In genomic region chr7:100745184-100745583, GRCh38 we compare ENCODE assay signal across 9 cellular contexts. TPM values are rescaled to one million over a fixed set of nuclear protein-coding genes. Genes with fewer than 3 reads are reported as not detected.
DNase-seq lines count a peak whose midpoint lies in the region; ATAC-seq and TF ChIP-seq lines count a peak whose summit lies in the region.
"Had no signal": no experiment of that assay in that cellular context is flagged by ENCODE, and none has a peak within 500 bp of the region (broad histone marks: within the 10 kb centered on the region; RNA-seq: fewer than 3 reads in every experiment).

No MANE protein-coding gene starts in this region.

- TF ChIP-seq EP300 in upper lobe of left lung (IDR thresholded peaks at IDR 0.05) = no peak

- H3K4me3 ChIP-seq in BJ (ENCODE audit: low read depth, low read length) = peak overlapping the region; percentile 27
- peak overlapping the region in 1 of 3 donors; percentile 24 for H3K4me3 ChIP-seq in right lobe of liver
- peak overlapping the region in 3 of 4 donors; percentile 21 to 50 (median 38) for H3K4me3 ChIP-seq in upper lobe of left lung

- no peak for TF ChIP-seq POLR2A in right lobe of liver (IDR thresholded peaks at IDR 0.05)
- TF ChIP-seq POLR2A in upper lobe of left lung (IDR thresholded peaks at IDR 0.05) = no peak

- peak; percentile 19 to 74 (median 36) for ATAC-seq in right lobe of liver
- ATAC-seq in upper lobe of left lung (ENCODE audit: low FRiP score in 2 of 2) = peak; percentile 65 to 89
- no peak for ATAC-seq in GM21381 (IDR thresholded peaks at IDR 0.05; ENCODE audit: unreplicated experiment)

- H3K9me3 ChIP-seq in right lobe of liver = no peaks in the 10 kb centered on the region
- no peaks in the 10 kb centered on the region for H3K9me3 ChIP-seq in upper lobe of left lung

- H3K36me3 Mint-ChIP-seq in MCF 10A (ENCODE audit: insufficient read depth, unreplicated experiment) = no peaks in the 10 kb centered on the region

- H3K4me1 ChIP-seq in right lobe of liver (no peaks in the 10 kb centered on the region), upper lobe of left lung (no peaks in the 10 kb centered on the region)

- peak overlapping the region; percentile 58 for H3K4me3 Mint-ChIP-seq in MCF 10A (ENCODE audit: unreplicated experiment)

- H3K36me3 ChIP-seq in BJ (ENCODE audit: control insufficient read depth, insufficient read depth, low read length) (no peaks in the 10 kb centered on the region), right lobe of liver (no peaks in the 10 kb centered on the region), upper lobe of left lung (no peaks in the 10 kb centered on the region)

- no peaks in the 10 kb centered on the region for H3K4me1 Mint-ChIP-seq in MCF 10A (ENCODE audit: insufficient read depth, unreplicated experiment)

- CTCF ChIA-PET in BJ (lab: Yijun Ruan, JAX) = interaction anchor here (1.1 to 2.1 kb wide), 3 partner anchors 12 to 39 kb away, joined by 4 to 5 read pairs (median 5); partner anchors contain the start of genes POP7 and ZAN
- CTCF ChIA-PET in MCF 10A (lab: Yijun Ruan, JAX) = interaction anchor here (0.9 kb wide), 1 partner anchor 20 kb away, joined by 3 read pairs; no protein-coding TSS in a partner anchor

- H3K27ac Mint-ChIP-seq in MCF 10A (ENCODE audit: low read depth, unreplicated experiment) = no peak overlapping the region

- H3K27me3 Mint-ChIP-seq in MCF 10A (ENCODE audit: insufficient read depth, unreplicated experiment) = peaks cover 13% of the 10 kb centered on the region

- TF ChIP-seq CTCF in BJ (IDR thresholded peaks at IDR 0.05; ENCODE audit: insufficient read depth, low read depth, low read length) (no peak), MCF 10A (IDR thresholded peaks at IDR 0.05; ENCODE audit: unreplicated experiment) (no peak), right lobe of liver (IDR thresholded peaks at IDR 0.05) (no peak), upper lobe of left lung (IDR thresholded peaks at IDR 0.05) (no peak)

- no peaks in the 10 kb centered on the region for H3K9me3 Mint-ChIP-seq in MCF 10A (ENCODE audit: unreplicated experiment)

- POLR2A ChIA-PET in BJ (lab: Charles Lee) (no interaction called here), MCF 10A (lab: Yijun Ruan, JAX) (no interaction called here)

- WGBS in right lobe of liver (ENCODE audit: insufficient coverage, low coverage, low lambda C conversion rate, missing lambda C conversion rate) = 50% methylated on average over 27 of the region's 28 CpGs
- WGBS in upper lobe of left lung, 2 donors = 27 to 53% methylated on average over 27 of the region's 28 CpGs

- DNase-seq in BJ (ENCODE audit: low read depth) = no peak
- peak; percentile 96 for DNase-seq in NCI-H2227 (lab: John Stamatoyannopoulos, UW; ENCODE audit: unreplicated experiment)
- DNase-seq in MCF 10A (ENCODE audit: unreplicated experiment) = no peak
- peak in 1 of 3 donors; percentile 33 for DNase-seq in right lobe of liver
- peak in 1 of 2 donors; percentile 88 for DNase-seq in upper lobe of left lung
- DNase-seq in 8988T = no peak
- DNase-seq in NCI-H1417 treated with DMSO at 0.1 percent for 48 hours (lab: John Stamatoyannopoulos, UW) = no peak

- H3K27me3 ChIP-seq in BJ (ENCODE audit: control insufficient read depth, insufficient read depth, low read length) = peaks cover 4% of the 10 kb centered on the region; the same call in 1 of the 2 replicates
- no peaks in the 10 kb centered on the region for H3K27me3 ChIP-seq in right lobe of liver
- H3K27me3 ChIP-seq in upper lobe of left lung = no peaks in the 10 kb centered on the region

- intact Hi-C loops in MCF 10A (cut with micrococcal nuclease) (no loop called here), right lobe of liver (cut with DNase I) (no loop called here)

- no peak overlapping the region for H3K27ac ChIP-seq in right lobe of liver
- no peak overlapping the region for H3K27ac ChIP-seq in upper lobe of left lung

- BruUV-seq in MCF 10A (replicated peaks; lab: Mats Ljungman, UMichigan) = no TSS peak

RNA-seq across cellular contexts. Expression of gene ZAN, which starts 11.8 kb away (rescaled TPM):
- polyA plus RNA-seq in BJ (2011; rRNA removed) = not detected in 2 replicates
- not detected in 2 replicates for polyA minus RNA-seq in BJ (2011; rRNA and poly(A)+ RNA removed)
- not detected in 2 replicates for total RNA-seq in MCF 10A (2022)
- under 1 TPM in 2 of 6 experiments, not detected in 4; 0.02 to 0.31 TPM for total RNA-seq in right lobe of liver
- total RNA-seq in upper lobe of left lung = not detected
- total RNA-seq: aorta had no signal
- polyA plus RNA-seq: aorta had no signal

RNA-seq across cellular contexts. Expression of gene EPO, which starts 24.9 kb away (rescaled TPM):
- polyA plus RNA-seq in BJ (2011; rRNA removed) = not detected in 2 replicates
- polyA minus RNA-seq in BJ (2011; rRNA and poly(A)+ RNA removed) = not detected in 2 replicates
- total RNA-seq in MCF 10A (2022) = not detected in 2 replicates
- 10 to 100 TPM in 3 of 6 experiments, 1 to 10 TPM in 1, under 1 TPM in 2; 0.20 to 84.5 (median 12.7) TPM for total RNA-seq in right lobe of liver
- total RNA-seq in upper lobe of left lung = under 1 TPM in 1 of 6 donors, not detected in 5; 0.20 TPM
- total RNA-seq: aorta had no signal

RNA-seq across cellular contexts. Expression of gene POP7, which starts 39.3 kb away (rescaled TPM):
- 24.5 and 35.2 TPM in 2 replicates for polyA plus RNA-seq in BJ (2011; rRNA removed)
- polyA minus RNA-seq in BJ (2011; rRNA and poly(A)+ RNA removed) = 7.9 and 12.8 TPM in 2 replicates
- total RNA-seq in MCF 10A (2022) (49.0 and 59.2 TPM in 2 replicates), right lobe of liver (10 to 100 TPM; 13.0 to 52.2 (median 29.2) TPM), upper lobe of left lung (10 to 100 TPM in 5 of 6 donors, 1 to 10 TPM in 1; 9.4 to 32.5 (median 22.2) TPM)

RNA-seq across cellular contexts. Expression of gene GIGYF1, which starts 51.1 kb away (rescaled TPM):
- polyA plus RNA-seq in BJ (2011; rRNA removed) = 5.7 and 7.6 TPM in 2 replicates
- polyA minus RNA-seq in BJ (2011; rRNA and poly(A)+ RNA removed) = 5.5 and 5.6 TPM in 2 replicates
- 37.6 and 40.1 TPM in 2 replicates for total RNA-seq in MCF 10A (2022)
- total RNA-seq in right lobe of liver = 10 to 100 TPM in 4 of 6 experiments, 1 to 10 TPM in 2; 6.6 to 25.1 (median 15.5) TPM
- total RNA-seq in upper lobe of left lung = 100 to 1,000 TPM in 1 of 6 donors, 10 to 100 TPM in 5; 18.7 to 151 (median 52.9) TPM
